ENCODE assay signal across 8 cellular contexts in genomic region chr12:12999959-13000615, GRCh38. TPM values are rescaled to one million over a fixed set of nuclear protein-coding genes. Genes with fewer than 3 reads are reported as not detected.
DNase-seq lines count a peak whose midpoint lies in the region; ATAC-seq and TF ChIP-seq lines count a peak whose summit lies in the region.

A gene with protein sequence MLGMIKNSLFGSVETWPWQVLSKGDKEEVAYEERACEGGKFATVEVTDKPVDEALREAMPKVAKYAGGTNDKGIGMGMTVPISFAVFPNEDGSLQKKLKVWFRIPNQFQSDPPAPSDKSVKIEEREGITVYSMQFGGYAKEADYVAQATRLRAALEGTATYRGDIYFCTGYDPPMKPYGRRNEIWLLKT (minus strand): TSS chr12:13000265. CDS start chr12:13000114, 151 bp downstream.

- ATAC-seq in HG02840 (IDR thresholded peaks at IDR 0.05; ENCODE audit: low FRiP score, unreplicated experiment), result peak; percentile 74

- H3K4me3 ChIP-seq in adrenal gland, result peak within 1 kb of the TSS; percentile 74 to 95 (median 89)
- peak within 1 kb of the TSS; percentile 58 to 91 (median 81) for H3K4me3 ChIP-seq in tibial nerve

- no peaks in the 10 kb centered on the region for H3K9me3 Mint-ChIP-seq in T-helper 1 cell treated with Interleukin-12 subunit alpha and Interleukin-12 subunit beta and Interleukin-4 antibody, amounts not matched to agents 30 μg/mL and 1 μg/mL, for 36 hours

- peaks cover 33% of the 10 kb centered on the region for H3K27me3 Mint-ChIP-seq in T-helper 1 cell treated with Interleukin-12 subunit alpha and Interleukin-12 subunit beta and Interleukin-4 antibody, amounts not matched to agents 30 μg/mL and 1 μg/mL, for 36 hours (ENCODE audit: low read depth)

- intact Hi-C loops in adrenal gland (cut with DNase I), result no loop called here
- intact Hi-C loops in cardiac septum (cut with DNase I), result loop anchor here (5.0 to 10.0 kb wide), 3 partner anchors 102 to 212 kb away; partner anchors contain the start of genes DDX47 and GSG1

- peaks cover 23% of the 10 kb centered on the region for H3K4me1 Mint-ChIP-seq in T-helper 1 cell treated with Interleukin-12 subunit alpha and Interleukin-12 subunit beta and Interleukin-4 antibody, amounts not matched to agents 30 μg/mL and 1 μg/mL, for 36 hours (ENCODE audit: low read depth)

- H3K36me3 ChIP-seq in adrenal gland (replicated peaks in 1 of 2), result no peaks in the 10 kb centered on the region
- no peaks in the 10 kb centered on the region for H3K36me3 ChIP-seq in tibial nerve

- TF ChIP-seq POLR2A in adrenal gland (IDR thresholded peaks at IDR 0.05), result peak; percentile 59 to 90
- TF ChIP-seq POLR2A in tibial nerve (IDR thresholded peaks at IDR 0.05), result peak; percentile 79 to 87

- H3K9me3 ChIP-seq in adrenal gland (replicated peaks in 1 of 3) (no peaks in the 10 kb centered on the region), tibial nerve (no peaks in the 10 kb centered on the region)

- H3K36me3 Mint-ChIP-seq in T-helper 1 cell treated with Interleukin-12 subunit alpha and Interleukin-12 subunit beta and Interleukin-4 antibody, amounts not matched to agents 30 μg/mL and 1 μg/mL, for 36 hours (ENCODE audit: low read depth), result no peaks in the 10 kb centered on the region

- H3K4me1 ChIP-seq in adrenal gland (replicated peaks in 1 of 2), result peaks cover 31 to 44% of the 10 kb centered on the region in 2 donors
- H3K4me1 ChIP-seq in tibial nerve, result peaks cover 0 to 50% (median 19%) of the 10 kb centered on the region in 4 donors

- WGBS in adrenal gland, 4 donors, result 0 to 1% (median 0%) methylated on average over 8 to 67 of the region's 69 CpGs; no CpG with 5 or more reads in 1 of the 4 donors
- 1% methylated on average over 44 to 60 of the region's 69 CpGs for WGBS in tibial nerve, 2 donors

- peak; percentile 99 for DNase-seq in GM10266 (ENCODE audit: extremely low spot score)
- peak; percentile 49 for DNase-seq in NCI-H1417 treated with DMSO at 0.1 percent for 48 hours (lab: John Stamatoyannopoulos, UW)
- peak; percentile 94 to 98 (median 97) for DNase-seq in adrenal gland
- peak; percentile 100 for DNase-seq in cardiac septum (ENCODE audit: low spot score)
- peak; percentile 85 for DNase-seq in pons (ENCODE audit: low spot score)
- DNase-seq in tibial nerve (ENCODE audit: low spot score in 2 of 2), result peak; percentile 91 to 96

- H3K27me3 ChIP-seq in adrenal gland (no peaks in the 10 kb centered on the region), tibial nerve (no peaks in the 10 kb centered on the region)

- peak within 1 kb of the TSS; percentile 88 for H3K4me3 Mint-ChIP-seq in T-helper 1 cell treated with Interleukin-12 subunit alpha and Interleukin-12 subunit beta and Interleukin-4 antibody, amounts not matched to agents 30 μg/mL and 1 μg/mL, for 36 hours

- TF ChIP-seq EP300 in tibial nerve (IDR thresholded peaks at IDR 0.05), result peak in 1 of 2 donors; percentile 93

- H3K27ac ChIP-seq in adrenal gland, result peak within 1 kb of the TSS; percentile 55 to 97 (median 92)
- peak within 1 kb of the TSS; percentile 63 to 94 (median 92) for H3K27ac ChIP-seq in tibial nerve

- peak within 1 kb of the TSS; percentile 81 for H3K27ac Mint-ChIP-seq in T-helper 1 cell treated with Interleukin-12 subunit alpha and Interleukin-12 subunit beta and Interleukin-4 antibody, amounts not matched to agents 30 μg/mL and 1 μg/mL, for 36 hours

- TF ChIP-seq CTCF in GM10266 (IDR thresholded peaks at IDR 0.05; ENCODE audit: control insufficient read depth, insufficient read depth, low read depth, missing control alignments), result no peak
- peak in 1 of 6 experiments; percentile 9 for TF ChIP-seq CTCF in adrenal gland (IDR thresholded peaks at IDR 0.05)
- TF ChIP-seq CTCF in tibial nerve (IDR thresholded peaks at IDR 0.05), result peak in 1 of 5 experiments; percentile 8

RNA-seq across cellular contexts. Expression of the gene that starts here (rescaled TPM):
- total RNA-seq in adrenal gland, result 100 to 1,000 TPM in 4 of 8 donors, 10 to 100 TPM in 4; 49.1 to 165 (median 112) TPM
- polyA plus RNA-seq in adrenal gland, result 100 to 1,000 TPM in 1 of 3 donors, 10 to 100 TPM in 2; 53.3 to 142 (median 53.4) TPM
- 44.3 TPM for total RNA-seq in cardiac septum
- 10 to 100 TPM; 42.7 to 61.0 (median 51.7) TPM for total RNA-seq in tibial nerve

Comparison
In these comparisons a context has a peak if more than half of its experiments do, and no peak if none do; other contexts are left out.
1. Peak in every context shown above with its lines: DNase-seq, ATAC-seq, H3K4me3 ChIP-seq and H3K27ac ChIP-seq.
2. DNase-seq: peak in every context shown above with its lines; median percentile 100 in cardiac septum; 99 in GM10266; 97 in adrenal gland; 94 in tibial nerve; 85 in pons; 49 in NCI-H1417 treated with DMSO at 0.1 percent for 48 hours.